15 cellular contexts compared by ENCODE assay signal in the genomic region with DNA sequence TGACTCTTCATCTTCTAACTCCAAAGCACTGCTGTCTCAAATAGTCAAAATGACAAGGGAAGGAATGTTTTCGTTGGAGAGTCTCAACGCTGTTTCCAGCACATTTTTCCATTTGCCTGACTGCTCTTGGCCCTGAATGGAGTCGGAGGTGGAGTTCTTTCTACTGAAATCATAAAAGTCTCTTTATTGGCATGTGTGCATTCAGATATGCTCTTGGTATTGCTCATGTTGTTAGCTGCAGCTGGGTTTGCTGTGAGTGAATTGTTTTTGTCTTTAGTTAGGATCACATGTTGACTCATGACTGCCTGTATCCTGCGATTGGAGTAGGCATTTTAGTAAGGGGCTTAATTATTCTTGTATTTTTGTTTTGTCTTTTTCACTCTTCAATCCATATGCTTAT. TPM values are rescaled to one million over a fixed set of nuclear protein-coding genes. Genes with fewer than 3 reads are reported as not detected.
DNase-seq lines count a peak whose midpoint lies in the region; ATAC-seq, FAIRE-seq and TF ChIP-seq lines count a peak whose summit lies in the region.
"Had no signal": no experiment of that assay in that cellular context is flagged by ENCODE, and none has a peak within 500 bp of the region (broad histone marks: within the 10 kb centered on the region; RNA-seq: fewer than 3 reads in every experiment).

No MANE protein-coding gene starts in this region.

- H3K27me3 ChIP-seq in IMR-90 (ENCODE audit: control insufficient read depth, insufficient read depth, low read length) (no peaks in the 10 kb centered on the region), endothelial cell of umbilical vein (ENCODE audit: control insufficient read depth in 2 of 2, insufficient read depth in 2 of 2, low read length in 2 of 2) (no peaks in the 10 kb centered on the region), thymus (ENCODE audit: control insufficient read depth, insufficient read depth) (no peaks in the 10 kb centered on the region)
- H3K27me3 ChIP-seq: ovary had no signal

- no peak overlapping the region for H3K23ac ChIP-seq in IMR-90 (ENCODE audit: low read depth, low read length)

- H3K4me1 ChIP-seq in IMR-90 (ENCODE audit: control insufficient read depth, insufficient read depth, low read length) (peaks cover 8% of the 10 kb centered on the region), endothelial cell of umbilical vein (ENCODE audit: control insufficient read depth, extremely low read depth, insufficient read depth, low read length) (no peaks in the 10 kb centered on the region), thymus (ENCODE audit: control insufficient read depth, insufficient read depth, low read length) (no peaks in the 10 kb centered on the region)

- no peak for TF ChIP-seq CTCF in IMR-90 (conservative IDR thresholded peaks at IDR 0.05; ENCODE audit: low read depth, low read length)
- TF ChIP-seq CTCF in endothelial cell of umbilical vein (IDR thresholded peaks at IDR 0.05; ENCODE audit: extremely low read depth in 1 of 2, insufficient read depth in 1 of 2, low read depth in 1 of 2, low read length in 2 of 2) = no peak

- no peak overlapping the region for H3K14ac ChIP-seq in IMR-90 (replicated peaks; ENCODE audit: low read depth, low read length)

- H2AK5ac ChIP-seq in IMR-90 (ENCODE audit: low read depth, low read length) = no peak overlapping the region

- H2BK20ac ChIP-seq in IMR-90 (ENCODE audit: low read depth, low read length) = no peak overlapping the region

- dilution Hi-C loops in IMR-90 (cut with HindIII; ENCODE audit: low sequenced_read_pairs, unreplicated experiment) (no loop called here), endothelial cell of umbilical vein (cut with MboI; ENCODE audit: extremely low pct_ligation_motif_present, low sequenced_read_pairs) (no loop called here)

- no peak overlapping the region for H4K5ac ChIP-seq in IMR-90 (ENCODE audit: low read depth, low read length)

- H4K20me1 ChIP-seq in IMR-90 (ENCODE audit: insufficient read depth, low read length) (no peaks in the 10 kb centered on the region), endothelial cell of umbilical vein (replicated peaks; ENCODE audit: control insufficient read depth, extremely low read depth, insufficient read depth, low read length) (no peaks in the 10 kb centered on the region)

- no peaks in the 10 kb centered on the region for H3K79me1 ChIP-seq in IMR-90 (ENCODE audit: low read depth in 1 of 2, low read length in 2 of 2)

- 20% methylated on average over 2 of the region's 4 CpGs; no CpG with 5 or more reads in 1 of the 2 experiments for WGBS in IMR-90 (ENCODE audit: extremely low coverage in 2 of 2, insufficient read length in 1 of 2), 2 experiments
- WGBS in thymus = 93% methylated on average over 4 of the region's 4 CpGs

- H3K36me3 ChIP-seq in IMR-90 (ENCODE audit: control insufficient read depth, insufficient read depth, low read length) = no peaks in the 10 kb centered on the region
- H3K36me3 ChIP-seq in endothelial cell of umbilical vein (ENCODE audit: control insufficient read depth in 2 of 2, extremely low read depth in 1 of 2, insufficient read depth in 2 of 2, low read length in 2 of 2) = no peaks in the 10 kb centered on the region
- H3K36me3 ChIP-seq in thymus (ENCODE audit: control insufficient read depth, insufficient read depth) = no peaks in the 10 kb centered on the region
- H3K36me3 ChIP-seq: ovary had no signal

- TF ChIP-seq POLR2A in IMR-90 (IDR thresholded peaks at IDR 0.05; ENCODE audit: low read depth, low read length) = no peak
- no peak for TF ChIP-seq POLR2A in endothelial cell of umbilical vein (IDR thresholded peaks at IDR 0.05; ENCODE audit: low read depth, low read length)

- intact Hi-C loops in IMR-90 (cut with micrococcal nuclease) = no loop called here
- intact Hi-C loops in endothelial cell of umbilical vein (cut with micrococcal nuclease) = loop anchor here (1.0 kb wide), 1 partner anchor 14 kb away; no protein-coding TSS in a partner anchor

- H3K56ac ChIP-seq in IMR-90 (ENCODE audit: extremely low read depth, insufficient read depth, low read length) = no peak overlapping the region

- H2BK15ac ChIP-seq in IMR-90 (ENCODE audit: low read depth, low read length) = no peak overlapping the region

- H3K9ac ChIP-seq in IMR-90 (ENCODE audit: low read depth, low read length) (no peak overlapping the region), endothelial cell of umbilical vein (replicated peaks; ENCODE audit: extremely low read depth, insufficient read depth, low read length) (no peak overlapping the region)

- no peak overlapping the region for H2BK120ac ChIP-seq in IMR-90 (ENCODE audit: low read depth, low read length)

- H3K4me2 ChIP-seq in IMR-90 (ENCODE audit: low read depth, low read length) (no peak overlapping the region), endothelial cell of umbilical vein (ENCODE audit: insufficient read depth, low read length) (no peak overlapping the region)

- no peak overlapping the region for H4K8ac ChIP-seq in IMR-90 (ENCODE audit: low read depth in 2 of 2, low read length in 2 of 2)

- H3K4me3 ChIP-seq in IMR-90 (ENCODE audit: insufficient read depth, low read depth, low read length) (no peak overlapping the region), endothelial cell of umbilical vein (replicated peaks in 1 of 3; ENCODE audit: insufficient read depth in 1 of 3, low read depth in 1 of 3, low read length in 3 of 3) (no peak overlapping the region), thymus (ENCODE audit: low read length) (no peak overlapping the region)
- H3K4me3 ChIP-seq: ovary had no signal

- H3K9me3 ChIP-seq in IMR-90 (ENCODE audit: control insufficient read depth, insufficient read depth, low read length) (no peaks in the 10 kb centered on the region), endothelial cell of umbilical vein (replicated peaks; ENCODE audit: control insufficient read depth, insufficient read depth, low read length) (no peaks in the 10 kb centered on the region), thymus (ENCODE audit: control insufficient read depth) (no peaks in the 10 kb centered on the region)
- H3K9me3 ChIP-seq: ovary had no signal

- H3K4ac ChIP-seq in IMR-90 (ENCODE audit: low read depth, low read length) = no peak overlapping the region

- TF ChIP-seq RAD21 in IMR-90 (IDR thresholded peaks at IDR 0.05; ENCODE audit: low read length) = no peak

- no peak overlapping the region for H2AFZ ChIP-seq in IMR-90 (replicated peaks; ENCODE audit: low read length, poor library complexity)
- peak overlapping the region; percentile 17 for H2AFZ ChIP-seq in endothelial cell of umbilical vein (ENCODE audit: low read depth, low read length)

- DNase-seq in IMR-90 (peak; percentile 74), endothelial cell of umbilical vein (ENCODE audit: low read depth, low spot score) (peak; percentile 92), kidney glomerular epithelial cell (lab: John Stamatoyannopoulos, UW) (peak; percentile 54), NCI-H1694 treated with DMSO at 0.1 percent for 48 hours (lab: John Stamatoyannopoulos, UW) (no peak), amygdala (lab: John Stamatoyannopoulos, UW) (no peak), SKM-1 (lab: John Stamatoyannopoulos, UW; ENCODE audit: unreplicated experiment) (no peak)
- DNase-seq: activated CD4-positive, alpha-beta T cell treated with anti-CD3 and anti-CD28 coated beads, Interleukin-2, amount 50 U/mL, for 1 hour; effector memory CD8-positive, alpha-beta T cell; KG1; NCI-H1436 treated with DMSO at 0.1 percent for 48 hours; NCI-H526; ovary; stimulated activated CD4-positive, alpha-beta T cell treated with anti-CD3 and anti-CD28 coated beads, Interleukin-1b, Interleukin-23, amount 100 ng/mL, for 48 hours had no signal

- no peak overlapping the region for H3K18ac ChIP-seq in IMR-90 (ENCODE audit: low read depth, low read length)

- H3K9me1 ChIP-seq in IMR-90 (ENCODE audit: insufficient read depth, low read length) = no peaks in the 10 kb centered on the region
- H3K9me1 ChIP-seq in endothelial cell of umbilical vein (replicated peaks; ENCODE audit: control insufficient read depth, extremely low read depth, insufficient read depth, low read length) = no peaks in the 10 kb centered on the region

- no peak overlapping the region for H3K27ac ChIP-seq in IMR-90 (ENCODE audit: insufficient read depth, low read length)
- H3K27ac ChIP-seq in endothelial cell of umbilical vein (ENCODE audit: insufficient read depth, low read depth, low read length) = no peak overlapping the region
- peak overlapping the region; percentile 18 for H3K27ac ChIP-seq in thymus (ENCODE audit: low read depth)

- peak; percentile 66; the same call in 1 of the 2 replicates for ATAC-seq in IMR-90 (ENCODE audit: low read depth)
- ATAC-seq: effector memory CD8-positive, alpha-beta T cell had no signal

- H4K91ac ChIP-seq in IMR-90 (ENCODE audit: insufficient read depth, low read depth, low read length) = no peak overlapping the region

- CTCF ChIA-PET in IMR-90 (lab: Yijun Ruan, JAX) = interaction anchor here (0.6 kb wide), 1 partner anchor 11 kb away, joined by 3 read pairs; no protein-coding TSS in a partner anchor
- CTCF ChIA-PET in endothelial cell of umbilical vein (lab: Charles Lee) = interaction anchor here (1.2 kb wide), 1 partner anchor 17 kb away, joined by 4 read pairs; the partner anchor contains the start of gene TMEM17

- FAIRE-seq in endothelial cell of umbilical vein (lab: Jason Lieb, UNC) = no peak
- FAIRE-seq: RCC 7860 had no signal

- POLR2A ChIA-PET in IMR-90 (lab: Charles Lee; ENCODE audit: unreplicated experiment) = no interaction called here
- POLR2A ChIA-PET in endothelial cell of umbilical vein (lab: Charles Lee) = no interaction called here

- H2AK9ac ChIP-seq in IMR-90 (replicated peaks; ENCODE audit: low read depth, low read length, poor library complexity) = no peak overlapping the region

- in situ Hi-C loops in IMR-90 (cut with MboI; ENCODE audit: low sequenced_read_pairs) = no loop called here

- no peaks in the 10 kb centered on the region for H3K79me2 ChIP-seq in endothelial cell of umbilical vein (ENCODE audit: control insufficient read depth, insufficient read depth, low read length)

- no TSS peak for BruUV-seq in IMR-90 (replicated peaks; lab: Mats Ljungman, UMichigan)
- BruUV-seq in endothelial cell of umbilical vein (replicated peaks; lab: Mats Ljungman, UMichigan) = no TSS peak

- no peak overlapping the region for H2BK5ac ChIP-seq in IMR-90 (ENCODE audit: low read depth, low read length, poor library complexity, severe bottlenecking)

RNA-seq across cellular contexts. Expression of gene TMEM17, which starts 16.8 kb away (rescaled TPM):
- 1.3 and 2.2 TPM in 2 replicates for total RNA-seq in IMR-90 (2012; rRNA removed)
- polyA plus RNA-seq in IMR-90 (2012; rRNA removed) = 1.2 and 1.8 TPM in 2 replicates
- polyA plus RNA-seq in IMR-90 (2012; cell fraction: cytosol; rRNA removed) = 0.62 and 0.76 TPM in 2 replicates
- 0.34 and 2.2 TPM in 2 replicates for polyA plus RNA-seq in IMR-90 (2012; cell fraction: nucleus; rRNA removed; ENCODE audit: low replicate concordance)
- 0.91 and 1.2 TPM in 2 replicates for total RNA-seq in endothelial cell of umbilical vein
- polyA plus RNA-seq in endothelial cell of umbilical vein = 1.3 and 2.0 TPM in 2 replicates
- 1.3 and 1.7 TPM in 2 replicates for polyA plus RNA-seq in endothelial cell of umbilical vein (2011; cell fraction: cytosol; rRNA removed)
- 1.5 and 2.2 TPM in 2 replicates for polyA plus RNA-seq in endothelial cell of umbilical vein (2011; cell fraction: nucleus; rRNA removed)
- 1.4 and 1.8 TPM in 2 replicates for polyA plus RNA-seq in endothelial cell of umbilical vein (2012)
- 0.76 and 1.9 TPM in 2 replicates for polyA minus RNA-seq in endothelial cell of umbilical vein
- not detected for polyA minus RNA-seq in endothelial cell of umbilical vein (2011; cell fraction: cytosol; rRNA and poly(A)+ RNA removed)
- 1.5 TPM in 2 replicates for polyA minus RNA-seq in endothelial cell of umbilical vein (2011; cell fraction: nucleus; rRNA and poly(A)+ RNA removed)
- polyA plus RNA-seq in thymus = 1.9 TPM

Comparison
In these comparisons a context has a peak if more than half of its experiments do, and no peak if none do; other contexts are left out.
1. DNase-seq: peak in IMR-90 (single experiment), endothelial cell of umbilical vein (single experiment) and kidney glomerular epithelial cell (single experiment); none in NCI-H1694 treated with DMSO at 0.1 percent for 48 hours (single experiment), amygdala (0 of 56) and SKM-1 (single experiment).